ENCODE assay signal across 10 cellular contexts in the genomic region with DNA sequence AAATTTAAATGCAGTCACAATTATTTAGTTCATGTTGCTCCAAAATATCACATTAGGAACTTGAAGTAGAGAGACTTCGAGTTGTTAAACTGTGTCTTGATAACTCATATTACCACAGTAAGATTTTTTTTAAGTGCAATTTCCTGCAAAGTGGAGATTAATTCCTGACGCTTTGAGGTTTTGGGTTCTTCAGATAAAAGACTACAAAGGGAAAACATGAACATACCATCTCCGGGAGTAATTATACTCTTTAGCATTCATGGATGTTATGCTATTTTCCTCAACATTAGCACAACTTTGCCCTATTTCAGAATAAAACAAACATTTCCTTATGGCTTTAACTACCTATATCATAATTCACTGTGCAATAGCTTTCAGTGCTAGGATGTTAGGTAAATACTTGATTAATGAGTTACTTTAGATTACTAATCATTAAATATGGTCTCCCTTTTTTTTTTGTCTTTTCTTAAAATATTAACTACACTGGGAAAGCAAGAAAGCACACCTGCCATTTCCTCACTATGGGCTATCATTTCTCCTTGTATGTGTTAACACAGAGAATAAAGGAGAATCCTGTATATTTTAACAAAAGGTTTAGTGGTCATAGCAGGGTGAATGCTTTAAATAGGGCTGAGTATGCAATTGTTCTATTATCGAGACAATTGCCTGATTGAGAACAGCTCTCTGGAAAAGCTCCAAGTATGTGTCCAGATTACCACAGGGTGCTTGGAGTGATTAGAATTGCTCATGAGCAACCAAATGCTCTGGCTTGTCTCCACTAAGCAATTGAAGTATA.
A peak's percentile ranks its signal among the peaks of the same experiment; 100 is the strongest.
DNase-seq lines count a peak whose midpoint lies in the region; ATAC-seq and TF ChIP-seq lines count a peak whose summit lies in the region.
"Had no signal": no experiment of that assay in that cellular context is flagged by ENCODE, and none has a peak within 500 bp of the region (broad histone marks: within the 10 kb centered on the region; RNA-seq: fewer than 3 reads in every experiment).

No MANE protein-coding gene starts in this region.

- in situ Hi-C loops in SK-MEL-5 (cut with HindIII; ENCODE audit: low pct_unique_long_range_greater_than_20kb, low sequenced_read_pairs) = no loop called here

- TF ChIP-seq CTCF in Peyer's patch (IDR thresholded peaks at IDR 0.05) = no peak

- H3K9me3 ChIP-seq in Peyer's patch = no peaks in the 10 kb centered on the region
- H3K9me3 ChIP-seq: esophagus squamous epithelium had no signal

- DNase-seq in DMS 273 (lab: John Stamatoyannopoulos, UW; ENCODE audit: unreplicated experiment) (peak; percentile 7), DMS 273 treated with DMSO at 0.1 percent for 48 hours (lab: John Stamatoyannopoulos, UW) (no peak), SK-MEL-5 (ENCODE audit: low read depth, low spot score) (peak; percentile 46), glomerular visceral epithelial cell (ENCODE audit: extremely low spot score) (peak; percentile 51), stromal cell of bone marrow (ENCODE audit: low read depth) (peak; percentile 77), Peyer's patch (no peak), islet precursor cell (no peak)
- DNase-seq: esophagus squamous epithelium, Kasumi-1 had no signal

- H3K36me3 ChIP-seq in Peyer's patch = no peaks in the 10 kb centered on the region
- H3K36me3 ChIP-seq: esophagus squamous epithelium had no signal

- no peak for ATAC-seq in GM18502 (IDR thresholded peaks at IDR 0.05; ENCODE audit: poor library complexity, unreplicated experiment)

- H3K4me1 ChIP-seq in Peyer's patch = no peaks in the 10 kb centered on the region
- H3K4me1 ChIP-seq: esophagus squamous epithelium had no signal

- H3K27ac ChIP-seq in Peyer's patch = peak overlapping the region in 1 of 4 donors; percentile 56
- H3K27ac ChIP-seq: esophagus squamous epithelium had no signal

- TF ChIP-seq POLR2A in Peyer's patch (IDR thresholded peaks at IDR 0.05) = no peak

- H3K4me3 ChIP-seq in Peyer's patch = no peak overlapping the region
- H3K4me3 ChIP-seq: esophagus squamous epithelium had no signal

- H3K27me3 ChIP-seq in Peyer's patch = no peaks in the 10 kb centered on the region
- H3K27me3 ChIP-seq: esophagus squamous epithelium had no signal

Comparison
In these comparisons a context has a peak if more than half of its experiments do, and no peak if none do; other contexts are left out.
1. DNase-seq: peak in DMS 273 (single experiment), SK-MEL-5 (single experiment), glomerular visceral epithelial cell (single experiment) and stromal cell of bone marrow (single experiment); none in DMS 273 treated with DMSO at 0.1 percent for 48 hours (single experiment), Peyer's patch (0 of 3) and islet precursor cell (single experiment).